In genomic region chr10:109919224-109919623, GRCh38 we compare ENCODE assay signal across 15 cellular contexts.
"Had no signal": no experiment of that assay in that cellular context is flagged by ENCODE, and none has a peak within 500 bp of the region (broad histone marks: within the 10 kb centered on the region; RNA-seq: fewer than 3 reads in every experiment).

No MANE protein-coding gene starts in this region.

- H3K4me3 ChIP-seq: breast epithelium, gastrocnemius medialis, left lung, mucosa of descending colon, sigmoid colon, testis had no signal

- H3K27me3 Mint-ChIP-seq: activated naive CD8-positive, alpha-beta T cell treated with anti-CD3 and anti-CD28 coated beads, Interleukin-2, amount 10 ng/mL, durations not matched to agents 7 days and 5 days had no signal

- H3K27me3 ChIP-seq: breast epithelium, gastrocnemius medialis, left lung, sigmoid colon, testis had no signal

- H3K4me3 Mint-ChIP-seq: activated CD4-positive, alpha-beta T cell treated with anti-CD3 and anti-CD28 coated beads, Interleukin-2, amount 10 ng/mL, durations not matched to agents 7 days and 5 days; nephron progenitor cell; WTC11 had no signal

- H3K27ac Mint-ChIP-seq: activated CD4-positive, alpha-beta T cell treated with anti-CD3 and anti-CD28 coated beads, Interleukin-2, amount 10 ng/mL, durations not matched to agents 7 days and 5 days; nephron progenitor cell; WTC11 had no signal

- H3K9me3 Mint-ChIP-seq: WTC11 had no signal

- DNase-seq: activated CD4-positive, alpha-beta T cell treated with anti-CD3 and anti-CD28 coated beads, Interleukin-2, amount 10 ng/mL, durations not matched to agents 7 days and 5 days; activated effector memory CD4-positive, alpha-beta T cell treated with anti-CD3 and anti-CD28 coated beads, Interleukin-2, amount 50 U/mL, for 16 hours; activated naive CD8-positive, alpha-beta T cell treated with anti-CD3 and anti-CD28 coated beads, Interleukin-2, amount 10 ng/mL, durations not matched to agents 7 days and 5 days; aorta; gastrocnemius medialis; left lung; mucosa of descending colon; nephron progenitor cell; sigmoid colon; stimulated activated CD4-positive, alpha-beta T cell treated with anti-CD3 and anti-CD28 coated beads, Interleukin-12 subunit alpha, Interleukin-12 subunit beta, amount 100 ng/mL, for 4 hours; stimulated activated naive CD4-positive, alpha-beta T cell treated with Interleukin-2 at 50 U/mL for 16 hours; testis had no signal

- ATAC-seq: gastrocnemius medialis, left lung, mucosa of descending colon, WTC11 had no signal

- H3K9me3 ChIP-seq: breast epithelium, gastrocnemius medialis, left lung, mucosa of descending colon, sigmoid colon, testis had no signal

- H3K27ac ChIP-seq: breast epithelium, epithelial cell of prostate, gastrocnemius medialis, left lung, sigmoid colon, testis had no signal

- H3K36me3 ChIP-seq: breast epithelium, gastrocnemius medialis, left lung, sigmoid colon had no signal
